In the genomic region with DNA sequence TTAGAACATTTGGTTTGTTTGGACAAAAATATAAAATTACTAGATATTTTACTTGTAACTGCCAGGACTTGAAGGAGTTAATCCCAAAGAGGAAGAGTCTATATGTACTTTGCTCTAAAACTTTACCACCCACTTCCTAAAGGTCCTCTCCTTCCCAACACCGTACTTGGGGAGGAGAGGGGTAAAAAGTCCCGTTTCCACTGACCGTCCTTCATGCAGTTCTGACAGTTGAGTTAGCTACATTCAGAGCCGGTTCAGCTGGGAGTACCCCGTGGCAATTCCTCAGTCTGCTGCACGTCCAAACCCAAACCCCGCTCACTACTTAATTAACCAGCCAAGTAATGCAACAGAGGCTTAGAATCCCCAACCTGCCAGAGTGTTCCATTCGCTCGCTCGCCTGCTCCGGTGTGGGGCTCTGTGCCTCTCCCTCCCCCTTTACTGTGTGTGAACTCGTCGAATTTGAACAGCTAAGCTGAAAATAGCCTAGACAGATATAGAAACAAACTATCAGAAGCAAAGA, we compare ENCODE assay signal across 8 cellular contexts.
DNase-seq lines count a peak whose midpoint lies in the region; ATAC-seq, FAIRE-seq and TF ChIP-seq lines count a peak whose summit lies in the region.

No MANE protein-coding gene starts in this region.

- H3K36me3 ChIP-seq in pancreas: no peaks in the 10 kb centered on the region

- intact Hi-C loops in pancreas (cut with DNase I): loop anchor here in 1 of 3 donors (10.0 kb wide), 1 partner anchor 59 kb away; no protein-coding TSS in a partner anchor

- H3K27me3 ChIP-seq in pancreas: no peaks in the 10 kb centered on the region

- peaks cover 24 to 65% (median 55%) of the 10 kb centered on the region in 3 donors for H3K4me1 ChIP-seq in pancreas

- H3K4me3 ChIP-seq in pancreas: peak overlapping the region; percentile 22 to 58 (median 44)

- no peak for FAIRE-seq in pancreas (lab: Jason Lieb, UNC)

- peak; percentile 63 for DNase-seq in NCI-H69 (lab: John Stamatoyannopoulos, UW)
- DNase-seq in activated effector memory CD4-positive, alpha-beta T cell treated with anti-CD3 and anti-CD28 coated beads, Interleukin-2, amount 50 U/mL, for 16 hours: peak; percentile 83
- DNase-seq in germinal center (ENCODE audit: low spot score): peak; percentile 30
- DNase-seq in pancreas: peak in 5 of 6 donors; percentile 17 to 65 (median 29)
- DNase-seq in NCI-H1105 (lab: John Stamatoyannopoulos, UW): no peak

- no peak for TF ChIP-seq CTCF in pancreas (IDR thresholded peaks at IDR 0.05)

- peak; percentile 34 for ATAC-seq in GM19438 (IDR thresholded peaks at IDR 0.05; ENCODE audit: low read depth, unreplicated experiment)
- peak; percentile 23 to 51 (median 45) for ATAC-seq in pancreas
- ATAC-seq in GM18858 (IDR thresholded peaks at IDR 0.05; ENCODE audit: unreplicated experiment): no peak
- ATAC-seq in GM18519 (IDR thresholded peaks at IDR 0.05; ENCODE audit: low FRiP score, unreplicated experiment): no peak

- 0 to 1% methylated on average over 13 of the region's 13 CpGs for WGBS in pancreas, 2 donors

- peak overlapping the region; percentile 67 to 95 (median 91) for H3K27ac ChIP-seq in pancreas

- H3K9me3 ChIP-seq in pancreas: no peaks in the 10 kb centered on the region

Comparison
In these comparisons a context has a peak if more than half of its experiments do, and no peak if none do; other contexts are left out.
1. ATAC-seq: peak in GM19438 (single experiment) and pancreas (4 of 4); none in GM18858 (single experiment) and GM18519 (single experiment).